ENCODE assay signal across 8 cellular contexts in the genomic region with DNA sequence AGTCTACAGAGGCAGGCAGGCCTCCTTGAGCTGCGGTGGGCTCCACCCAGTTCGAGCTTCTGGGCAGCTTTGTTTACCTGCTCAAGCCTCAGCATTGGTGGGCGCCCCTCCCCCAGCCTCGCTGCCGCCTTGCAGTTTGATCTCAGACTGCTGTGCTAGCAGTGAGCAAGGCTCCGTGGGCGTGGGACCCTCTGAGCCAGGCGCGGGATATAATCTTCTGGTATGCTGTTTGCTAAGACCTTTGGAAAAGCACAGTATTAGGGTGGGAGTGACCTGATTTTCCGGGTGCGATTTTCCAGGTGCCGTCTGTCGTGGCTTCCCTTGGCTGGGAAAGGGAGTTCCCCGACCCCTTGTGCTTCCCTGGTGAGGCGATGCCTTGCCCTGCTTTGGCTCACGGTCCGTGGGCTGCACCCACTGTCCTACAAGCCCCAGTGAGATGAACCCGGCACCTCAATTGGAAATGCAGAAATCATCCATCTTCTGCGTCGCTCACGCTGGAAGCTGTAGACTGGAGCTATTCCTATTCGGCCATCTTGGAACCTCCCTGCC.
A peak's percentile ranks its signal among the peaks of the same experiment; 100 is the strongest.
DNase-seq lines count a peak whose midpoint lies in the region; ATAC-seq, FAIRE-seq and TF ChIP-seq lines count a peak whose summit lies in the region.
"Not testable (repeated sequence)": the region's sequence is repeated elsewhere in the genome, so short reads cannot be mapped to it uniquely, and the experiment has no call there.

No MANE protein-coding gene starts in this region.

- no CpG with 5 or more reads among the region's 22 CpGs for WGBS in H9 (ENCODE audit: extremely low coverage, insufficient read length, low lambda C conversion rate)
- 58 to 62% methylated on average over 22 of the region's 22 CpGs for WGBS in ectodermal cell, 2 experiments
- 37% methylated on average over 22 of the region's 22 CpGs for WGBS in hepatocyte (ENCODE audit: low lambda C conversion rate, missing lambda C conversion rate)
- WGBS in HepG2 (ENCODE audit: low lambda C conversion rate) = 64% methylated on average over 9 of the region's 22 CpGs
- WGBS in smooth muscle cell (ENCODE audit: low lambda C conversion rate) = 15% methylated on average over 22 of the region's 22 CpGs

- peaks cover 19 to 30% of the 10 kb centered on the region in 2 experiments for H3K4me1 Mint-ChIP-seq in H9
- peaks cover 31% of the 10 kb centered on the region for H3K4me1 Mint-ChIP-seq in neural crest cell

- DNase-seq in H9 (peak; percentile 73), NT2/D1 (ENCODE audit: low read depth, low spot score) (peak; percentile 42), activated gamma-delta T cell treated with Interleukin-2 at 50 U/mL for 16 hours (peak; percentile 8), hepatocyte (ENCODE audit: low spot score) (peak; percentile 37), neural crest cell (ENCODE audit: low read depth, low spot score) (peak; percentile 41)
- not testable (repeated sequence) for DNase-seq in HepG2 (ENCODE audit: low spot score); smooth muscle cell (lab: John Stamatoyannopoulos, UW; ENCODE audit: unreplicated experiment)

- FAIRE-seq in HepG2 (lab: Jason Lieb, UNC) = not testable (repeated sequence)

- H4K91ac ChIP-seq in H9 (ENCODE audit: insufficient read length, low read depth, low read length) = not testable (repeated sequence)

- not testable (repeated sequence) for H3F3A ChIP-seq in smooth muscle cell (ENCODE audit: low read depth)

- H3K36me3 ChIP-seq in NT2/D1 (ENCODE audit: insufficient read depth, insufficient read length, low read length) = peaks cover 13% of the 10 kb centered on the region
- not testable (repeated sequence) for H3K36me3 ChIP-seq in ectodermal cell (ENCODE audit: control insufficient read depth, insufficient read depth, low read length); hepatocyte (replicated peaks; ENCODE audit: insufficient read depth, low read depth); HepG2 (replicated peaks in 1 of 2; ENCODE audit: control insufficient read depth in 1 of 2, insufficient read depth in 2 of 2, low read length in 2 of 2); smooth muscle cell (ENCODE audit: low read depth)

- peak overlapping the region; percentile 97 for H3K18ac ChIP-seq in H9 (ENCODE audit: insufficient read length, low read depth, low read length)

- TF ChIP-seq POLR2A in HepG2 (IDR thresholded peaks at IDR 0.05; ENCODE audit: insufficient read depth in 1 of 2, low read depth in 2 of 2, low read length in 2 of 2) = not testable (repeated sequence)

- not testable (repeated sequence) for H3K9me2 ChIP-seq in hepatocyte (replicated peaks; ENCODE audit: insufficient read depth)

- not testable (repeated sequence) for TF ChIP-seq EP300 in HepG2 (IDR thresholded peaks at IDR 0.05; ENCODE audit: low read depth in 2 of 2, low read length in 2 of 2); HepG2 (CRISPR knock-in tag; IDR thresholded peaks at IDR 0.05; ENCODE audit: borderline replicate concordance)

- H4K8ac ChIP-seq in H9 (replicated peaks; ENCODE audit: insufficient read length, low read depth, low read length) = not testable (repeated sequence)

- not testable (repeated sequence) for H2BK15ac ChIP-seq in H9 (ENCODE audit: low read depth, low read length)

- not testable (repeated sequence) for H2BK12ac ChIP-seq in H9 (ENCODE audit: insufficient read length, low read depth, low read length)

- H3K27me3 ChIP-seq in H9 (ENCODE audit: insufficient read depth, low read length); NT2/D1 (ENCODE audit: insufficient read depth, insufficient read length); ectodermal cell (ENCODE audit: control insufficient read depth, insufficient read depth, low read length, poor library complexity, severe bottlenecking); hepatocyte; HepG2 (ENCODE audit: control insufficient read depth in 1 of 2, insufficient read depth in 2 of 2, low read length in 2 of 2); smooth muscle cell (ENCODE audit: low read depth): not testable (repeated sequence)

- peaks cover 3 to 11% of the 10 kb centered on the region in 2 experiments; a peak in 3 of 5 replicates for H3K9me3 Mint-ChIP-seq in H9
- H3K9me3 Mint-ChIP-seq in neural crest cell = not testable (repeated sequence)

- POLR2A ChIA-PET in HepG2 (lab: Yijun Ruan, JAX) = interaction anchor here (0.6 to 1.5 kb wide), 3 partner anchors 42 to 260 kb away, joined by 3 to 6 read pairs (median 4); no protein-coding TSS in a partner anchor

- not testable (repeated sequence) for H3K9me3 ChIP-seq in H9 (ENCODE audit: control insufficient read depth, low read depth, low read length); NT2/D1 (ENCODE audit: insufficient read depth, low read length); ectodermal cell (ENCODE audit: control insufficient read depth, low read length); hepatocyte (ENCODE audit: low read depth); HepG2 (ENCODE audit: low read length); smooth muscle cell (replicated peaks; ENCODE audit: low read depth)

- not testable (repeated sequence) for H3K4me1 ChIP-seq in H9 (ENCODE audit: insufficient read depth, low read length); NT2/D1 (ENCODE audit: insufficient read depth, insufficient read length); ectodermal cell (ENCODE audit: control insufficient read depth, insufficient read depth, low read length); hepatocyte (ENCODE audit: insufficient read depth)
- H3K4me1 ChIP-seq in HepG2 (ENCODE audit: insufficient read depth, low read length) = peaks cover 22% of the 10 kb centered on the region
- peaks cover 15% of the 10 kb centered on the region for H3K4me1 ChIP-seq in smooth muscle cell (ENCODE audit: low read depth)

- peak; percentile 63 for ATAC-seq in HepG2

- not testable (repeated sequence) for H4K20me1 ChIP-seq in H9 (ENCODE audit: control insufficient read depth, insufficient read depth, insufficient read length); hepatocyte (ENCODE audit: insufficient read depth, poor library complexity, severe bottlenecking); HepG2 (ENCODE audit: insufficient read depth, low read length)
- H4K20me1 ChIP-seq in smooth muscle cell (ENCODE audit: low read depth) = peaks cover 12% of the 10 kb centered on the region

- not testable (repeated sequence) for H2BK120ac ChIP-seq in H9 (ENCODE audit: low read depth, low read length, poor library complexity, severe bottlenecking)

- H2AK5ac ChIP-seq in H9 (ENCODE audit: insufficient read length, low read length) = not testable (repeated sequence)

- H3K4me3 Mint-ChIP-seq in H9 (peak overlapping the region; percentile 82 to 93), neural crest cell (peak overlapping the region; percentile 96)

- in situ Hi-C loops in HepG2 (cut with HindIII; ENCODE audit: extremely low pct_ligation_motif_present, low pct_unique_long_range_greater_than_20kb) = not testable (repeated sequence)

- H3K56ac ChIP-seq in H9 (ENCODE audit: insufficient read length, low read depth, low read length) = not testable (repeated sequence)

- peak overlapping the region; percentile 86 for H2BK5ac ChIP-seq in H9 (ENCODE audit: insufficient read length, low read length)

- TF ChIP-seq RAD21 in HepG2 (CRISPR knock-in tag; IDR thresholded peaks at IDR 0.05) = not testable (repeated sequence)

- H3K23ac ChIP-seq in H9 (ENCODE audit: insufficient read length, low read depth, low read length) = not testable (repeated sequence)

- BruUV-seq in HepG2 (replicated peaks; lab: Mats Ljungman, UMichigan) = TSS peak; percentile 60

- intact Hi-C loops in HepG2 (cut with micrococcal nuclease; ENCODE audit: unreplicated experiment) = not testable (repeated sequence)

- H3K36me3 Mint-ChIP-seq in H9 (ENCODE audit: insufficient read depth in 1 of 3, low read depth in 3 of 3) = peaks cover 6 to 24% (median 16%) of the 10 kb centered on the region in 3 experiments; a peak in 6 of 7 replicates
- peaks cover 36% of the 10 kb centered on the region for H3K36me3 Mint-ChIP-seq in neural crest cell (ENCODE audit: low read depth)

- peak overlapping the region; percentile 94 for H3K14ac ChIP-seq in H9 (ENCODE audit: insufficient read depth, low read length)

- not testable (repeated sequence) for TF ChIP-seq CTCF in H9 (conservative IDR thresholded peaks at IDR 0.05); hepatocyte (IDR thresholded peaks at IDR 0.05; ENCODE audit: poor library complexity); HepG2 (CRISPR knock-in tag; IDR thresholded peaks at IDR 0.05); neural crest cell (conservative IDR thresholded peaks at IDR 0.05); smooth muscle cell (IDR thresholded peaks at IDR 0.05; ENCODE audit: borderline replicate concordance, insufficient read depth, poor library complexity, severe bottlenecking)

- peaks cover 11% of the 10 kb centered on the region for H3K27me3 Mint-ChIP-seq in H9 (ENCODE audit: low read depth)
- H3K27me3 Mint-ChIP-seq in neural crest cell (ENCODE audit: low read depth) = not testable (repeated sequence)

- not testable (repeated sequence) for H2BK20ac ChIP-seq in H9 (ENCODE audit: low read depth, low read length, poor library complexity, severe bottlenecking)

- H3K9ac ChIP-seq in H9 (ENCODE audit: extremely low read depth, insufficient read length, low read length) (peak overlapping the region; percentile 96), NT2/D1 (ENCODE audit: insufficient read length, low read depth) (peak overlapping the region; percentile 95), HepG2 (ENCODE audit: insufficient read depth, low read depth, low read length) (peak overlapping the region; percentile 60), smooth muscle cell (ENCODE audit: low read depth) (peak overlapping the region; percentile 56)

- H3K79me1 ChIP-seq in H9 (ENCODE audit: insufficient read depth, low read depth, low read length, poor library complexity, severe bottlenecking) = not testable (repeated sequence)

- H3K4me2 ChIP-seq in H9 (ENCODE audit: insufficient read depth, insufficient read length, low read length) (peak overlapping the region; percentile 71), hepatocyte (peak overlapping the region; percentile 70), HepG2 (ENCODE audit: low read depth, low read length) (peak overlapping the region; percentile 41), smooth muscle cell (peak overlapping the region; percentile 85)

- H3K4me3 ChIP-seq in NT2/D1 (ENCODE audit: insufficient read length, low read depth) (peak overlapping the region; percentile 72), ectodermal cell (ENCODE audit: insufficient read depth, low read depth, low read length) (peak overlapping the region; percentile 40), hepatocyte (peak overlapping the region; percentile 62), HepG2 (replicated peaks in 1 of 3; ENCODE audit: insufficient read depth in 1 of 3, low read depth in 2 of 3, low read length in 3 of 3) (peak overlapping the region; percentile 59 to 75 (median 70); a peak in 5 of 6 replicates), smooth muscle cell (peak overlapping the region; percentile 59)

- peak overlapping the region; percentile 39 to 99 (median 98) for H3K27ac Mint-ChIP-seq in H9
- H3K27ac Mint-ChIP-seq in neural crest cell (ENCODE audit: unreplicated experiment) = peak overlapping the region; percentile 38

- H3T11ph ChIP-seq in H9 (ENCODE audit: low read length) = not testable (repeated sequence)

- H3K27ac ChIP-seq in H9 (ENCODE audit: insufficient read length, low read depth, low read length); ectodermal cell (ENCODE audit: insufficient read depth, low read depth, low read length, poor library complexity, severe bottlenecking): not testable (repeated sequence)
- H3K27ac ChIP-seq in hepatocyte (peak overlapping the region; percentile 84), HepG2 (ENCODE audit: extremely low read length, insufficient read depth, low read length) (peak overlapping the region; percentile 44), smooth muscle cell (ENCODE audit: low read depth) (peak overlapping the region; percentile 56)

- H4K5ac ChIP-seq in H9 (ENCODE audit: insufficient read length, low read depth, low read length) = not testable (repeated sequence)

- not testable (repeated sequence) for H3K79me2 ChIP-seq in H9 (ENCODE audit: insufficient read depth, low read length); HepG2 (ENCODE audit: insufficient read depth, low read length)
- H3K79me2 ChIP-seq in hepatocyte = peaks cover 41% of the 10 kb centered on the region
- peaks cover 29% of the 10 kb centered on the region for H3K79me2 ChIP-seq in smooth muscle cell (ENCODE audit: low read depth)

- H2AFZ ChIP-seq in H9 (ENCODE audit: low read length); HepG2 (ENCODE audit: low read length): not testable (repeated sequence)
- peak overlapping the region; percentile 55 for H2AFZ ChIP-seq in hepatocyte
- peak overlapping the region; percentile 56 for H2AFZ ChIP-seq in smooth muscle cell (ENCODE audit: low read depth)

- H3K23me2 ChIP-seq in H9 (ENCODE audit: insufficient read length, low read depth, low read length, poor library complexity, severe bottlenecking) = not testable (repeated sequence)

- CTCF ChIA-PET in HepG2 (lab: Yijun Ruan, JAX; ENCODE audit: low intra/inter-chr PET ratio, low total read pairs) = not testable (repeated sequence)

- not testable (repeated sequence) for H3K4ac ChIP-seq in H9 (ENCODE audit: low read depth, low read length)
